ENCODE assay signal across 1 cellular context in genomic region chr18:6058941-6059340, GRCh38.
TF ChIP-seq lines count a peak whose summit lies in the region.

No MANE protein-coding gene starts in this region.

TF ChIP-seq in GM23338, 12 proteins besides CTCF, POLR2A, EP300 and RAD21 (continued from another document):
- no peak for TF ChIP-seq ZNF462 (CRISPR knock-in tag; IDR thresholded peaks at IDR 0.05)
- no peak for TF ChIP-seq JUNB (IDR thresholded peaks at IDR 0.05; ENCODE audit: unreplicated experiment)
